Comparison of ENCODE assay signal across 8 cellular contexts in the genomic region with DNA sequence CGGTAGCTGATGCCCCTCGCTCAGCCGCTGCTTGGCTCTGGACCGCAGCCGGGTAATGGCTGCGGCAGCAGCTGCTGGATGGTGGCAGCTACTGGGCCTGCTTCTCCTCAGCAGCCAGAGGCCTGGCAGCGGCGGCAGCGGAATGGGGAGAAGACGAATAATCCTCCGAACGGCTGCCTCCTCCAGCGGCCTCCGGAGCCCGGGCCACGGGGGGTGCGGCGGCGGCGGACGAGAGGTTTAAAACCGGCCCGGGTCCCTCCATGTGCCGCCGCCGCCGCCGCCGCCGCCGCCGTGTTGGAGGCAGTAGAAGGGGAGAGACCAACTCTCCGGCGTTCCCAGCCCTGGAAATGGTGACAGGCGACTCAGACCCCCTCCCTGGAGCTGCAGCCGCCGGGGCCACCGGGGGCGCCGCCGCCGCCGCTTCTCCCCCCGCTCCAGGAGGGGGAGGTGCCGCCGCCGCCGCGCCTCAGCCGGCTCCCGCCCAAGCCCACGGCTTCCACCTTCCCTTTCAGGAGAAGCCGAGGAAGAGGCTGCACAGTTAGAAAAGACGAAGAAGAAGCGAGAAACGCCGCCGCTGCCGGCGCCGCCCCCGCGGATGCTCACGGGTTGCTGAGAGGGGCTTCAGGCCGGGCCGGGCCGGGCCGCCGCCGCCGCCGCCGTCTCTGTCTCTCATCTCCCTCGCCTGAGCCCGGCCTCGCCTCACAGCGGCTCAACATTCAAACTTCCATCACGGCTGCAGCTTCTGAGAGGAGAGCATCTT.
A peak's percentile ranks its signal among the peaks of the same experiment; 100 is the strongest.
DNase-seq lines count a peak whose midpoint lies in the region; ATAC-seq and TF ChIP-seq lines count a peak whose summit lies in the region.

No MANE protein-coding gene starts in this region.

- H3K27ac ChIP-seq in DOHH2 (ENCODE audit: low read depth, low read length) (no peak overlapping the region), ectodermal cell (ENCODE audit: insufficient read depth, low read depth, low read length, poor library complexity, severe bottlenecking) (peak overlapping the region; percentile 83), lung (ENCODE audit: low read depth in 1 of 2, low read length in 1 of 2) (peak overlapping the region; percentile 1 to 52)

- ATAC-seq in lung (ENCODE audit: insufficient read depth, low FRiP score) (peak; percentile 69), GM21619 (IDR thresholded peaks at IDR 0.05; ENCODE audit: unreplicated experiment) (no peak), HG02884 (IDR thresholded peaks at IDR 0.05; ENCODE audit: unreplicated experiment) (no peak)

- H3K36me3 ChIP-seq in DOHH2 (ENCODE audit: control insufficient read depth, low read length) = no peaks in the 10 kb centered on the region
- H3K36me3 ChIP-seq in MG63 = no peaks in the 10 kb centered on the region
- H3K36me3 ChIP-seq in ectodermal cell (ENCODE audit: control insufficient read depth, insufficient read depth, low read length) = no peaks in the 10 kb centered on the region
- no peaks in the 10 kb centered on the region for H3K36me3 ChIP-seq in lung (ENCODE audit: control insufficient read depth in 2 of 2, insufficient read depth in 2 of 2, low read length in 2 of 2)

- peak overlapping the region; percentile 46 for H3K4me2 ChIP-seq in DOHH2 (ENCODE audit: low read length)

- 0 to 1% methylated on average over 78 of the region's 78 CpGs for WGBS in ectodermal cell, 2 experiments
- 0 to 2% methylated on average over 57 to 78 of the region's 78 CpGs for WGBS in lung, 2 donors

- H4K20me1 ChIP-seq in DOHH2 (ENCODE audit: control insufficient read depth, insufficient read depth, low read depth, low read length) = no peaks in the 10 kb centered on the region

- H3K27me3 ChIP-seq in DOHH2 (ENCODE audit: control insufficient read depth, low read length) (peaks cover 45% of the 10 kb centered on the region), MG63 (no peaks in the 10 kb centered on the region; the same call in 1 of the 2 replicates), ectodermal cell (ENCODE audit: control insufficient read depth, insufficient read depth, low read length, poor library complexity, severe bottlenecking) (peaks cover 8% of the 10 kb centered on the region), lung (ENCODE audit: control insufficient read depth, insufficient read depth) (no peaks in the 10 kb centered on the region)

- H3K9me2 ChIP-seq in DOHH2 (replicated peaks; ENCODE audit: control insufficient read depth, low read length) = no peaks in the 10 kb centered on the region

- H3F3A ChIP-seq in DOHH2 (ENCODE audit: control insufficient read depth, insufficient read depth) = no peaks in the 10 kb centered on the region

- H3K4me3 ChIP-seq in DOHH2 (ENCODE audit: low read length) (peak overlapping the region; percentile 45), MG63 (peak overlapping the region; percentile 43), ectodermal cell (ENCODE audit: insufficient read depth, low read depth, low read length) (peak overlapping the region; percentile 53), lung (peak overlapping the region; percentile 19)

- peak; percentile 38 for DNase-seq in MG63
- DNase-seq in activated CD4-positive, alpha-beta T cell treated with anti-CD3 and anti-CD28 coated beads for 48 hours = peak; percentile 32
- DNase-seq in lung (ENCODE audit: low spot score) = no peak
- DNase-seq in stimulated activated CD8-positive, alpha-beta memory T cell treated with anti-CD3 and anti-CD28 coated beads, Interleukin-2, amount 100 ng/mL, for 48 hours (ENCODE audit: low read depth in 2 of 2) = peak; percentile 6 to 8

- no peaks in the 10 kb centered on the region for H3K79me2 ChIP-seq in DOHH2 (ENCODE audit: control insufficient read depth, low read length)

- TF ChIP-seq CTCF in DOHH2 (IDR thresholded peaks at IDR 0.05; ENCODE audit: low read depth, low read length, poor library complexity, severe bottlenecking) (no peak), lung (IDR thresholded peaks at IDR 0.05; ENCODE audit: control extremely low read depth, extremely low read depth) (no peak)

- H3K9me3 ChIP-seq in DOHH2 (ENCODE audit: control insufficient read depth, insufficient read depth, low read length) (peaks cover 5% of the 10 kb centered on the region; the same call in 1 of the 2 replicates), MG63 (no peaks in the 10 kb centered on the region), ectodermal cell (ENCODE audit: control insufficient read depth, low read length) (no peaks in the 10 kb centered on the region), lung (ENCODE audit: control insufficient read depth in 2 of 2, insufficient read depth in 1 of 2, low read length in 1 of 2) (no peaks in the 10 kb centered on the region)

- H3K4me1 ChIP-seq in DOHH2 (ENCODE audit: control insufficient read depth, low read length) (no peaks in the 10 kb centered on the region), ectodermal cell (ENCODE audit: control insufficient read depth, insufficient read depth, low read length) (no peaks in the 10 kb centered on the region), lung (ENCODE audit: control insufficient read depth in 2 of 2, insufficient read depth in 2 of 2, low read length in 2 of 2) (peaks cover 0 to 3% of the 10 kb centered on the region in 2 donors)
